8 cellular contexts compared by ENCODE assay signal in the genomic region with DNA sequence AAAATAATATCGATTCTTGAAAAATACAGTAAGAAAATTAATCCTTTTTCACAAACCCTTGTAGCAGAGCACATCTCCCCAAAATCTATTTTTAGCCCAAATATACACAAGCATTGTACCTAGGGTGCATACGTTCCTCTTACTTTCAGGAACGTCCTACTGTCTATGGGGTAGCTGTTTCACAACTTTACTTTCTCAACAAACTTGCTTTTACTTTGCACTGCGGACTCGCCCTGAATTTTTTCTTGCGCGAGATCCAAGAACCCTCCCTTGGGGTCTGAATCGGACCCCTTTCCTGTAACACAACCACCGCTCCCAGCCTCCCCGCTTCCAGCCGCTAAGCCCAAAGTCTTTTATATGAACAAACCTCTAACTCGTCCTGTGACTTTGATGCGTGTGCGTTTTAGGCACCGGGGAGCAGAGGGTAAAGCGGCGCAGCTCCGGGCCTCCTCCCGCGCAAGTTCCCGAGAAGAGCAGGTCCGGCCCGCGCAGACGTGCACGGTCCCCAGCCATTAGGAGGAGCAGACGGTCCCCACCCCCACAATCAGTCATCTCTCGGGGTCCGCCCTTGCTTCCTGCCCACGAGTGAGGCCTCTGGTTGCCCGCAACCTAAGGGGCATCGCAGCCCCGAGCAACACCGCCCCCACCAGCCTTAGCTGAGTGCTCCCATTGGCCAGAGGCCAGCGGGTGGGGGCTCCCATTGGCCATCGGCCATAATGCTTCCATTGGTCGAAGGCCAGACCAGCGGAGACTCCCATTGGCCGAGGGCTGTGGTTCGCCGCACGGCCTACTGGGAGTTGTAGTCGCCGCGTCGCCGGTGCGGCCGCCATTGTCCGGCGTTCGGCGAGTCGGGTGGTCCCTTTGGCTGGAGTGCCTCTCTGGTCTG. TPM values are rescaled to one million over a fixed set of nuclear protein-coding genes. Genes with fewer than 3 reads are reported as not detected.
DNase-seq lines count a peak whose midpoint lies in the region; ATAC-seq and TF ChIP-seq lines count a peak whose summit lies in the region.

A gene (plus strand): TSS at position 800 of the 886 bp plus-strand sequence. CDS start 127 bp downstream, outside the sequence.

- in situ Hi-C loops in IMR-90 (cut with MboI; ENCODE audit: low sequenced_read_pairs): no loop called here

- WGBS in IMR-90 (ENCODE audit: extremely low coverage in 2 of 2, insufficient read length in 1 of 2), 2 experiments: 0% methylated on average over 35 of the region's 54 CpGs; no CpG with 5 or more reads in 1 of the 2 experiments

- peak within 1 kb of the TSS; percentile 24 for H3K18ac ChIP-seq in IMR-90 (ENCODE audit: low read depth, low read length)

- POLR2A ChIA-PET in IMR-90 (lab: Charles Lee; ENCODE audit: unreplicated experiment): no interaction called here
- POLR2A ChIA-PET in OCI-LY7 (lab: Charles Lee): interaction anchor here (0.6 to 0.9 kb wide), 2 partner anchors 28 to 32 kb away, joined by 3 to 4 read pairs; no protein-coding TSS in a partner anchor

- CTCF ChIA-PET in IMR-90 (lab: Yijun Ruan, JAX): no interaction called here
- CTCF ChIA-PET in OCI-LY7 (lab: Charles Lee; ENCODE audit: unreplicated experiment): no interaction called here

- H3K9me1 ChIP-seq in IMR-90 (ENCODE audit: insufficient read depth, low read length): peaks cover 8% of the 10 kb centered on the region; the same call in 1 of the 2 replicates

- peak within 1 kb of the TSS; percentile 98 for H2AK9ac ChIP-seq in IMR-90 (replicated peaks; ENCODE audit: low read depth, low read length, poor library complexity)

- H3K4me3 ChIP-seq in IMR-90 (ENCODE audit: insufficient read depth, low read depth, low read length): peak within 1 kb of the TSS; percentile 65
- H3K4me3 ChIP-seq in OCI-LY7 (ENCODE audit: low read depth, low read length, poor library complexity, severe bottlenecking): peak within 1 kb of the TSS; percentile 83

- no peak within 1 kb of the TSS for H2BK20ac ChIP-seq in IMR-90 (ENCODE audit: low read depth, low read length)

- H3K79me2 ChIP-seq in OCI-LY7 (ENCODE audit: insufficient read depth, low read depth, low read length): peaks cover 37% of the 10 kb centered on the region

- no peaks in the 10 kb centered on the region for H3K9me2 ChIP-seq in OCI-LY7 (ENCODE audit: insufficient read depth, low read length)

- ATAC-seq in GM21529 (IDR thresholded peaks at IDR 0.05; ENCODE audit: unreplicated experiment) (peak; percentile 94), IMR-90 (ENCODE audit: low read depth) (peak; percentile 94)

- peak within 1 kb of the TSS; percentile 92 for H3K23ac ChIP-seq in IMR-90 (ENCODE audit: low read depth, low read length)

- H3K56ac ChIP-seq in IMR-90 (ENCODE audit: extremely low read depth, insufficient read depth, low read length): peak within 1 kb of the TSS; percentile 94

- TF ChIP-seq POLR2A in IMR-90 (IDR thresholded peaks at IDR 0.05; ENCODE audit: low read depth, low read length): peak; percentile 67; the same call in 1 of the 2 replicates

- H3K14ac ChIP-seq in IMR-90 (replicated peaks; ENCODE audit: low read depth, low read length): peak within 1 kb of the TSS; percentile 95

- DNase-seq in DMS114 treated with DMSO at 0.1 percent for 48 hours (lab: John Stamatoyannopoulos, UW; ENCODE audit: unreplicated experiment): peak; percentile 95
- peak; percentile 98 for DNase-seq in IMR-90
- DNase-seq in OCI-LY7 (ENCODE audit: low spot score): peak; percentile 99
- peak; percentile 92 for DNase-seq in activated T-cell treated with anti-CD3 and anti-CD28 coated beads for 4 hours
- DNase-seq in epidermal melanocyte (ENCODE audit: insufficient read length, low spot score): peak; percentile 99
- peak; percentile 92 for DNase-seq in middle frontal gyrus (ENCODE audit: extremely low spot score, low spot score)
- peak; percentile 94 to 96 for DNase-seq in stimulated activated CD8-positive, alpha-beta memory T cell treated with anti-CD3 and anti-CD28 coated beads, Interleukin-2, amount 100 ng/mL, for 1 hour (ENCODE audit: low read depth in 2 of 2)

- H3K79me1 ChIP-seq in IMR-90 (ENCODE audit: low read depth in 1 of 2, low read length in 2 of 2): peaks cover 35 to 63% of the 10 kb centered on the region in 2 experiments

- intact Hi-C loops in IMR-90 (cut with micrococcal nuclease) (loop anchor here (5.0 kb wide), 1 partner anchor 96 kb away; a partner anchor contains a TSS), OCI-LY7 (cut with micrococcal nuclease; ENCODE audit: unreplicated experiment) (loop anchor here (1.0 to 2.0 kb wide), 5 partner anchors 26 to 109 kb away; a partner anchor contains a TSS)

- peak within 1 kb of the TSS; percentile 84 for H3K9ac ChIP-seq in IMR-90 (ENCODE audit: low read depth, low read length)

- H3K27me3 ChIP-seq in IMR-90 (ENCODE audit: control insufficient read depth, insufficient read depth, low read length): no peaks in the 10 kb centered on the region

- peak within 1 kb of the TSS; percentile 54 for H4K5ac ChIP-seq in IMR-90 (ENCODE audit: low read depth, low read length)

- H2BK120ac ChIP-seq in IMR-90 (ENCODE audit: low read depth, low read length): peak within 1 kb of the TSS; percentile 62

- peak within 1 kb of the TSS; percentile 55; the same call in 2 of the 3 replicates for H2BK15ac ChIP-seq in IMR-90 (ENCODE audit: low read depth, low read length)

- TF ChIP-seq RAD21 in IMR-90 (IDR thresholded peaks at IDR 0.05; ENCODE audit: low read length): peak; percentile 16

- H2AK5ac ChIP-seq in IMR-90 (ENCODE audit: low read depth, low read length): peak within 1 kb of the TSS; percentile 95

- peak within 1 kb of the TSS; percentile 67 for H2BK5ac ChIP-seq in IMR-90 (ENCODE audit: low read depth, low read length, poor library complexity, severe bottlenecking)

- dilution Hi-C loops in IMR-90 (cut with HindIII; ENCODE audit: low sequenced_read_pairs, unreplicated experiment): no loop called here

- TF ChIP-seq CTCF in IMR-90 (conservative IDR thresholded peaks at IDR 0.05; ENCODE audit: low read depth, low read length) (no peak; the same call in 1 of the 2 replicates), OCI-LY7 (conservative IDR thresholded peaks at IDR 0.05; ENCODE audit: low read length) (no peak)

- H3K4me2 ChIP-seq in IMR-90 (ENCODE audit: low read depth, low read length): peak within 1 kb of the TSS; percentile 85
- peak within 1 kb of the TSS; percentile 92 for H3K4me2 ChIP-seq in OCI-LY7 (ENCODE audit: low read length)

- H3K4me1 ChIP-seq in IMR-90 (ENCODE audit: control insufficient read depth, insufficient read depth, low read length) (0 out of 2 replicates have a peak, but pooled peaks cover 2% of the 10 kb centered on the region), OCI-LY7 (ENCODE audit: insufficient read depth, low read length, poor library complexity, severe bottlenecking) (peaks cover 18% of the 10 kb centered on the region)

- peak within 1 kb of the TSS; percentile 79 for H3K27ac ChIP-seq in IMR-90 (ENCODE audit: insufficient read depth, low read length)
- H3K27ac ChIP-seq in OCI-LY7 (ENCODE audit: low read depth, low read length, poor library complexity, severe bottlenecking): peak within 1 kb of the TSS; percentile 52

- peaks cover 10% of the 10 kb centered on the region for H4K20me1 ChIP-seq in IMR-90 (ENCODE audit: insufficient read depth, low read length)
- no peaks in the 10 kb centered on the region for H4K20me1 ChIP-seq in OCI-LY7 (ENCODE audit: insufficient read depth, low read length)

- BruUV-seq in IMR-90 (replicated peaks; lab: Mats Ljungman, UMichigan) (no TSS peak), OCI-LY7 (replicated peaks; lab: Mats Ljungman, UMichigan) (TSS peak; percentile 82)

- peak within 1 kb of the TSS; percentile 98 for H2AFZ ChIP-seq in IMR-90 (replicated peaks; ENCODE audit: low read length, poor library complexity)
- H2AFZ ChIP-seq in OCI-LY7 (ENCODE audit: low read length): peak within 1 kb of the TSS; percentile 90

- H3K4ac ChIP-seq in IMR-90 (ENCODE audit: low read depth, low read length): peak within 1 kb of the TSS; percentile 92

- peak within 1 kb of the TSS; percentile 85 to 93 for H4K8ac ChIP-seq in IMR-90 (ENCODE audit: low read depth in 2 of 2, low read length in 2 of 2)

- H3K9me3 ChIP-seq in IMR-90 (ENCODE audit: control insufficient read depth, insufficient read depth, low read length): peaks cover 28% of the 10 kb centered on the region
- peaks cover 16% of the 10 kb centered on the region for H3K9me3 ChIP-seq in OCI-LY7 (ENCODE audit: low read length)

- peaks cover 27% of the 10 kb centered on the region for H3K36me3 ChIP-seq in IMR-90 (ENCODE audit: control insufficient read depth, insufficient read depth, low read length)
- peaks cover 49% of the 10 kb centered on the region for H3K36me3 ChIP-seq in OCI-LY7 (ENCODE audit: insufficient read depth, low read length)

- peak within 1 kb of the TSS; percentile 88 for H4K91ac ChIP-seq in IMR-90 (ENCODE audit: insufficient read depth, low read depth, low read length)

TF ChIP-seq in IMR-90, 13 proteins besides CTCF, POLR2A, EP300 and RAD21 (continues in another document):
- TF ChIP-seq CEBPB (IDR thresholded peaks at IDR 0.05; ENCODE audit: low read depth, low read length) (peak; percentile 48; the same call in 1 of the 2 replicates), BHLHE40 (IDR thresholded peaks at IDR 0.05; ENCODE audit: low read depth, low read length) (no peak), MAFK (IDR thresholded peaks at IDR 0.05; ENCODE audit: low read depth, low read length) (no peak), RFX5 (IDR thresholded peaks at IDR 0.05; ENCODE audit: low read depth, low read length) (0 out of 2 replicates have a peak, but pooled peaks have one; percentile 47), FOS (IDR thresholded peaks at IDR 0.05; ENCODE audit: low read depth, low read length) (peak; percentile 78), RCOR1 (IDR thresholded peaks at IDR 0.05; ENCODE audit: insufficient replicate concordance, low read length) (peak; percentile 37), CHD1 (IDR thresholded peaks at IDR 0.05; ENCODE audit: low read depth, low read length) (no peak; the same call in 1 of the 2 replicates), MXI1 (IDR thresholded peaks at IDR 0.05; ENCODE audit: borderline replicate concordance, low read depth, low read length) (peak; percentile 30; the same call in 1 of the 2 replicates), MAZ (IDR thresholded peaks at IDR 0.05; ENCODE audit: borderline replicate concordance, low read depth, low read length) (peak; percentile 97), SMC3 (IDR thresholded peaks at IDR 0.05; ENCODE audit: low read depth, low read length) (no peak)

RNA-seq across cellular contexts. Expression of the gene that starts here (rescaled TPM):
- total RNA-seq in IMR-90 (2012; rRNA removed) (3.9 and 4.4 TPM in 2 replicates), OCI-LY7 (2022) (7.1 and 7.7 TPM in 2 replicates)
- 1.5 and 2.1 TPM in 2 replicates for polyA plus RNA-seq in IMR-90 (2012; rRNA removed)
- 0.74 and 0.92 TPM in 2 replicates for polyA plus RNA-seq in IMR-90 (2012; cell fraction: cytosol; rRNA removed)
- polyA plus RNA-seq in IMR-90 (2012; cell fraction: nucleus; rRNA removed; ENCODE audit: low replicate concordance): 5.1 and 8.2 TPM in 2 replicates
- 7.3 and 7.8 TPM in 2 replicates for total RNA-seq in OCI-LY7 (2014; rRNA removed; shearing (Covaris generic))

Comparison
In these comparisons a context has a peak if more than half of its experiments do, and no peak if none do; other contexts are left out.
1. Peak in every context shown above with its lines: DNase-seq, ATAC-seq, H3K4me3 ChIP-seq and H3K27ac ChIP-seq.